In genomic region chr1:16012590-16013219, GRCh38 we compare ENCODE assay signal across 8 cellular contexts. TPM values are rescaled to one million over a fixed set of nuclear protein-coding genes. Genes with fewer than 3 reads are reported as not detected.
DNase-seq lines count a peak whose midpoint lies in the region; ATAC-seq lines count a peak whose summit lies in the region.

No MANE protein-coding gene starts in this region.

- no CpG with 5 or more reads among the region's 36 CpGs for WGBS in iPS DF 6.9 (ENCODE audit: insufficient coverage, insufficient read length)

- peak overlapping the region; percentile 53 for H3K4me3 Mint-ChIP-seq in activated naive CD8-positive, alpha-beta T cell treated with anti-CD3 and anti-CD28 coated beads for 36 hours

- no peaks in the 10 kb centered on the region for H3K27me3 ChIP-seq in iPS DF 6.9 (ENCODE audit: control insufficient read depth, insufficient read depth, low read length)

- DNase-seq in NCI-H1417 (lab: John Stamatoyannopoulos, UW) (peak in 2 of 3 experiments; percentile 72 to 79), NCI-H1417 treated with DMSO at 0.1 percent for 48 hours (lab: John Stamatoyannopoulos, UW) (no peak), NCI-H226 (peak; percentile 55), iPS DF 6.9 (ENCODE audit: low read depth, low spot score) (no peak), skeletal muscle cell (ENCODE audit: low read depth) (no peak), RKO (ENCODE audit: low spot score) (no peak)
- DNase-seq in activated naive CD8-positive, alpha-beta T cell treated with anti-CD3 and anti-CD28 coated beads for 36 hours, result peak; percentile 41

- H3K4me3 ChIP-seq in iPS DF 6.9 (ENCODE audit: low read length), result peak overlapping the region; percentile 26; the same call in 1 of the 2 replicates
- H3K4me3 ChIP-seq in skeletal muscle cell (ENCODE audit: low read depth, low read length), result peak overlapping the region; percentile 33

- H3K4me1 Mint-ChIP-seq in activated naive CD8-positive, alpha-beta T cell treated with anti-CD3 and anti-CD28 coated beads for 36 hours, result peaks cover 6% of the 10 kb centered on the region

- H3K27ac ChIP-seq in iPS DF 6.9 (ENCODE audit: low read length), result no peak overlapping the region

- no peak for ATAC-seq in GM19397 (IDR thresholded peaks at IDR 0.05; ENCODE audit: unreplicated experiment)

- no peaks in the 10 kb centered on the region for H3K36me3 Mint-ChIP-seq in activated naive CD8-positive, alpha-beta T cell treated with anti-CD3 and anti-CD28 coated beads for 36 hours

- peaks cover 15% of the 10 kb centered on the region for H3K27me3 Mint-ChIP-seq in activated naive CD8-positive, alpha-beta T cell treated with anti-CD3 and anti-CD28 coated beads for 36 hours

- no peaks in the 10 kb centered on the region for H3K9me3 ChIP-seq in iPS DF 6.9 (ENCODE audit: control insufficient read depth, insufficient read depth, low read length)

- H3K4me1 ChIP-seq in iPS DF 6.9 (ENCODE audit: control insufficient read depth, insufficient read depth, low read length), result peaks cover 13% of the 10 kb centered on the region

- no peaks in the 10 kb centered on the region for H3K9me3 Mint-ChIP-seq in activated naive CD8-positive, alpha-beta T cell treated with anti-CD3 and anti-CD28 coated beads for 36 hours

- no peaks in the 10 kb centered on the region for H3K36me3 ChIP-seq in iPS DF 6.9 (ENCODE audit: control insufficient read depth, insufficient read depth, low read length)

- H3K27ac Mint-ChIP-seq in activated naive CD8-positive, alpha-beta T cell treated with anti-CD3 and anti-CD28 coated beads for 36 hours, result no peak overlapping the region

RNA-seq across cellular contexts. Expression of gene HSPB7, which starts 5.1 kb away (rescaled TPM):
- total RNA-seq in activated naive CD8-positive, alpha-beta T cell treated with anti-CD3 and anti-CD28 coated beads for 36 hours, result not detected

RNA-seq across cellular contexts. Expression of gene SRARP, which starts 8.7 kb away (rescaled TPM):
- not detected for total RNA-seq in activated naive CD8-positive, alpha-beta T cell treated with anti-CD3 and anti-CD28 coated beads for 36 hours

RNA-seq across cellular contexts. Expression of gene CLCNKA, which starts 9.1 kb away (rescaled TPM):
- not detected for total RNA-seq in activated naive CD8-positive, alpha-beta T cell treated with anti-CD3 and anti-CD28 coated beads for 36 hours

RNA-seq across cellular contexts. Expression of gene CLCNKB, which starts 30.9 kb away (rescaled TPM):
- total RNA-seq in activated naive CD8-positive, alpha-beta T cell treated with anti-CD3 and anti-CD28 coated beads for 36 hours, result not detected

RNA-seq across cellular contexts. Expression of gene ZBTB17, which starts 36.8 kb away (rescaled TPM):
- 10 to 100 TPM; 52.3 to 56.1 TPM for total RNA-seq in activated naive CD8-positive, alpha-beta T cell treated with anti-CD3 and anti-CD28 coated beads for 36 hours

Comparison
In these comparisons a context has a peak if more than half of its experiments do, and no peak if none do; other contexts are left out.
1. DNase-seq: peak in NCI-H1417 (2 of 3), NCI-H226 (single experiment) and activated naive CD8-positive, alpha-beta T cell treated with anti-CD3 and anti-CD28 coated beads for 36 hours (single experiment); none in NCI-H1417 treated with DMSO at 0.1 percent for 48 hours (single experiment), iPS DF 6.9 (single experiment), skeletal muscle cell (single experiment) and RKO (single experiment).